In genomic region chr10:103193107-103193819, GRCh38 we compare ENCODE assay signal across 8 cellular contexts. TPM values are rescaled to one million over a fixed set of nuclear protein-coding genes. Genes with fewer than 3 reads are reported as not detected.
A peak's percentile ranks its signal among the peaks of the same experiment; 100 is the strongest.
DNase-seq lines count a peak whose midpoint lies in the region; ATAC-seq and FAIRE-seq lines count a peak whose summit lies in the region.

NT5C2 (minus strand) TSS chr10:103193272; CDS start chr10:103174958, 18,314 bp downstream.

- H3K4me1 ChIP-seq in right cardiac atrium (ENCODE audit: control insufficient read depth, insufficient read depth, low read length), result peaks cover 3% of the 10 kb centered on the region

- H3K4me3 ChIP-seq in right cardiac atrium (ENCODE audit: low read length), result peak within 1 kb of the TSS; percentile 92

- H3K27ac ChIP-seq in right cardiac atrium (ENCODE audit: low read length), result peak within 1 kb of the TSS; percentile 93

- peaks cover 38% of the 10 kb centered on the region for H3K4me1 Mint-ChIP-seq in T-helper 2 cell treated with Interferon-gamma antibody and Interleukin-4, amounts not matched to agents 5 μg/mL and 100 μg/mL, for 36 hours (ENCODE audit: low read depth)

- ATAC-seq in right cardiac atrium, result peak; percentile 93 to 95

- H3K4me3 Mint-ChIP-seq in T-helper 2 cell treated with Interferon-gamma antibody and Interleukin-4, amounts not matched to agents 5 μg/mL and 100 μg/mL, for 36 hours, result peak within 1 kb of the TSS; percentile 91

- peak within 1 kb of the TSS; percentile 99 for H3K27ac Mint-ChIP-seq in T-helper 2 cell treated with Interferon-gamma antibody and Interleukin-4, amounts not matched to agents 5 μg/mL and 100 μg/mL, for 36 hours

- intact Hi-C loops in right cardiac atrium (cut with DNase I), result no loop called here

- DNase-seq in GM04504 (ENCODE audit: low read depth), result peak; percentile 49
- DNase-seq in HCEC 1CT, result peak; percentile 81
- peak; percentile 51 for DNase-seq in MV-4-11 (lab: John Stamatoyannopoulos, UW)
- DNase-seq in T-helper 2 cell treated with Interferon-gamma antibody and Interleukin-4, amounts not matched to agents 5 μg/mL and 100 μg/mL, for 36 hours (ENCODE audit: low spot score), result peak; percentile 79
- DNase-seq in anterior cingulate cortex (lab: John Stamatoyannopoulos, UW), result peak in 57 of 58 donors; percentile 24 to 84 (median 73)
- peak; percentile 82 to 94 (median 93) for DNase-seq in right cardiac atrium
- peak; percentile 76 for DNase-seq in putamen (ENCODE audit: low spot score)
- DNase-seq in urothelium cell line (ENCODE audit: low spot score), result peak; percentile 91

- no peaks in the 10 kb centered on the region for H3K9me3 Mint-ChIP-seq in T-helper 2 cell treated with Interferon-gamma antibody and Interleukin-4, amounts not matched to agents 5 μg/mL and 100 μg/mL, for 36 hours

- H3K9me3 ChIP-seq in right cardiac atrium (ENCODE audit: control insufficient read depth, low read length), result no peaks in the 10 kb centered on the region

- peaks cover 23% of the 10 kb centered on the region for H3K36me3 Mint-ChIP-seq in T-helper 2 cell treated with Interferon-gamma antibody and Interleukin-4, amounts not matched to agents 5 μg/mL and 100 μg/mL, for 36 hours (ENCODE audit: low read depth)

- no peaks in the 10 kb centered on the region for H3K27me3 ChIP-seq in right cardiac atrium (ENCODE audit: control insufficient read depth, insufficient read depth)

- H3K27me3 Mint-ChIP-seq in T-helper 2 cell treated with Interferon-gamma antibody and Interleukin-4, amounts not matched to agents 5 μg/mL and 100 μg/mL, for 36 hours (ENCODE audit: low read depth), result no peaks in the 10 kb centered on the region

- 4% methylated on average over 61 of the region's 62 CpGs for WGBS in right cardiac atrium

- FAIRE-seq in urothelium cell line (lab: Jason Lieb, UNC), result peak; percentile 69

RNA-seq across cellular contexts. Expression of gene NT5C2, which starts in this region (rescaled TPM):
- total RNA-seq in right cardiac atrium, result 10 to 100 TPM; 34.7 to 46.1 (median 39.4) TPM
- 23.3 TPM for polyA plus RNA-seq in right cardiac atrium

Comparison
In these comparisons a context has a peak if more than half of its experiments do, and no peak if none do; other contexts are left out.
1. Peak in every context shown above with its lines: DNase-seq, ATAC-seq, H3K4me3 ChIP-seq and H3K27ac ChIP-seq.